In the genomic region with DNA sequence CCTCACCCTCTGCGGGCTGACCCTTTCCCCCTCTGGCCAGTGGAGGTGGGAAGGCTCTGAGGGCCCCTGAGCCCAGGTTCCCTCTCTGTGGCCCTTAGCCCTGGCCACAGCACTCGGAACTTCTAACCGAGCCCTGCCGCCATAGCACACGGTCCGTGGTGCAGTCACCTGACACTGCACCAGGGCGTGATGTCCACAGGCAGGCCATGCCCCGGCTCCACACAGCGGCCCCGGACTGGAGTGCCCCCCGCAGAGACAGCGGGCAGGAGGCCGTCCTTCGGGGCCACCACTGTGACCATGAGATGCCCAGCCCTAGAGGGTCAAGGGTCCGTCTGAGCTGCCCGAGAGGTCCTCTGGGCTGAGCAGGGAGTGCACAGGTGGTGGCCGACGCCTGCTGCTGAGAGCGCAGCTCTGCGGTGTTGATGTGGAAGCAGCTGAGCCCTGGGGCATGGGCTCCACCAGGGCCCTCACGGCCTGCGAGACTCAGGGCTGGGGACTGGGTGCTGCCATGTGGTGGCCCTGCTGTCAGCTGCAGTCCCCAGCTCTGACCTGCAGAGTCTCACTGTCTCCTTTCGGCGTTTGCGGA, we compare ENCODE assay signal across 31 cellular contexts. TPM values are rescaled to one million over a fixed set of nuclear protein-coding genes. Genes with fewer than 3 reads are reported as not detected.
DNase-seq lines count a peak whose midpoint lies in the region; ATAC-seq, FAIRE-seq and TF ChIP-seq lines count a peak whose summit lies in the region.
"Had no signal": no experiment of that assay in that cellular context is flagged by ENCODE, and none has a peak within 500 bp of the region (broad histone marks: within the 10 kb centered on the region; RNA-seq: fewer than 3 reads in every experiment).

No MANE protein-coding gene starts in this region.

- H3K4me3 Mint-ChIP-seq in WTC11, result no peak overlapping the region
- H3K4me3 Mint-ChIP-seq: activated naive CD4-positive, alpha-beta T cell treated with anti-CD3 and anti-CD28 coated beads, Interleukin-2, amount 10 ng/mL, durations not matched to agents 7 days and 5 days; activated T-helper 17 cell treated with anti-CD3 and anti-CD28 coated beads, Interleukin-2, amount 50 U/mL, for 72 hours; CD4-positive, alpha-beta T cell; nephron progenitor cell had no signal

- ATAC-seq in DND-41 (ENCODE audit: insufficient read depth, low read depth), result no peak
- no peak for ATAC-seq in WTC11
- ATAC-seq in HepG2, result peak; percentile 52
- ATAC-seq in upper lobe of right lung, result peak; percentile 11
- ATAC-seq: activated T-helper 17 cell treated with anti-CD3 and anti-CD28 coated beads, Interleukin-2, amount 50 U/mL, for 72 hours; gastrocnemius medialis had no signal

- TF ChIP-seq POLR2A in HepG2 (IDR thresholded peaks at IDR 0.05; ENCODE audit: insufficient read depth in 1 of 2, low read depth in 2 of 2, low read length in 2 of 2), result no peak

- peaks cover 18% of the 10 kb centered on the region for H3K27me3 Mint-ChIP-seq in WTC11 (ENCODE audit: low read depth)

- H3K4me2 ChIP-seq in DND-41 (ENCODE audit: insufficient read depth, low read length) (no peak overlapping the region), HepG2 (ENCODE audit: low read depth, low read length) (no peak overlapping the region)
- H3K4me2 ChIP-seq: hepatocyte, smooth muscle cell had no signal

- peaks cover 19% of the 10 kb centered on the region for H3K4me1 Mint-ChIP-seq in WTC11
- H3K4me1 Mint-ChIP-seq: activated T-helper 17 cell treated with anti-CD3 and anti-CD28 coated beads, Interleukin-2, amount 50 U/mL, for 72 hours had no signal

- peak overlapping the region; percentile 1; the same call in 1 of the 2 replicates for H3K27ac ChIP-seq in DND-41 (ENCODE audit: low read length)
- H3K27ac ChIP-seq in HepG2 (ENCODE audit: extremely low read length, insufficient read depth, low read length), result no peak overlapping the region
- H3K27ac ChIP-seq in upper lobe of right lung, result no peak overlapping the region
- H3K27ac ChIP-seq: brain microvascular endothelial cell, gastrocnemius medialis, hepatocyte, thyroid gland, WERI-Rb-1 had no signal

- H4K20me1 ChIP-seq in DND-41 (ENCODE audit: insufficient read depth, low read length) (peaks cover 56% of the 10 kb centered on the region), HepG2 (ENCODE audit: insufficient read depth, low read length) (peaks cover 6% of the 10 kb centered on the region; the same call in 1 of the 2 replicates)

- TF ChIP-seq EP300 in HepG2 (IDR thresholded peaks at IDR 0.05; ENCODE audit: low read depth in 2 of 2, low read length in 2 of 2) (no peak), HepG2 (CRISPR knock-in tag; IDR thresholded peaks at IDR 0.05; ENCODE audit: borderline replicate concordance) (no peak)

- intact Hi-C loops in HepG2 (cut with micrococcal nuclease; ENCODE audit: unreplicated experiment), result no loop called here
- intact Hi-C loops in upper lobe of right lung (cut with DNase I), result no loop called here

- in situ Hi-C loops in HepG2 (cut with HindIII; ENCODE audit: extremely low pct_ligation_motif_present, low pct_unique_long_range_greater_than_20kb), result no loop called here

- H3K27ac Mint-ChIP-seq in WTC11, result no peak overlapping the region
- H3K27ac Mint-ChIP-seq: activated naive CD4-positive, alpha-beta T cell treated with anti-CD3 and anti-CD28 coated beads, Interleukin-2, amount 10 ng/mL, durations not matched to agents 7 days and 5 days; activated T-helper 17 cell treated with anti-CD3 and anti-CD28 coated beads, Interleukin-2, amount 50 U/mL, for 72 hours; CD4-positive, alpha-beta T cell; nephron progenitor cell had no signal

- POLR2A ChIA-PET in WTC11 (lab: Charles Lee), result no interaction called here
- POLR2A ChIA-PET in HepG2 (lab: Yijun Ruan, JAX), result no interaction called here

- BruUV-seq in HepG2 (replicated peaks; lab: Mats Ljungman, UMichigan), result no TSS peak

- FAIRE-seq in HepG2 (lab: Jason Lieb, UNC), result no peak

- TF ChIP-seq RAD21 in HepG2 (CRISPR knock-in tag; IDR thresholded peaks at IDR 0.05), result no peak

- H3K4me3 ChIP-seq in DND-41 (ENCODE audit: low read depth in 1 of 2, low read length in 2 of 2), result no peak overlapping the region
- H3K4me3 ChIP-seq in HepG2 (replicated peaks in 1 of 3; ENCODE audit: insufficient read depth in 1 of 3, low read depth in 2 of 3, low read length in 3 of 3), result no peak overlapping the region
- no peak overlapping the region for H3K4me3 ChIP-seq in upper lobe of right lung
- H3K4me3 ChIP-seq: gastrocnemius medialis, HAP-1, hepatocyte, smooth muscle cell, thyroid gland had no signal

- H2AFZ ChIP-seq in DND-41 (ENCODE audit: low read depth, low read length), result no peak overlapping the region
- no peak overlapping the region for H2AFZ ChIP-seq in HepG2 (ENCODE audit: low read length)
- H2AFZ ChIP-seq: hepatocyte had no signal

- peaks cover 18% of the 10 kb centered on the region for H3K36me3 Mint-ChIP-seq in WTC11

- H3K79me2 ChIP-seq in DND-41 (ENCODE audit: insufficient read depth, low read length) (peaks cover 95% of the 10 kb centered on the region), HepG2 (ENCODE audit: insufficient read depth, low read length) (no peaks in the 10 kb centered on the region)
- H3K79me2 ChIP-seq: hepatocyte had no signal

- H3K27me3 ChIP-seq in DND-41 (ENCODE audit: insufficient read depth, low read length, poor library complexity) (no peaks in the 10 kb centered on the region), HepG2 (ENCODE audit: control insufficient read depth in 1 of 2, insufficient read depth in 2 of 2, low read length in 2 of 2) (peaks cover 59 to 96% of the 10 kb centered on the region in 2 experiments), upper lobe of right lung (peaks cover 71% of the 10 kb centered on the region)

- peaks cover 52% of the 10 kb centered on the region for H3K36me3 ChIP-seq in DND-41 (ENCODE audit: insufficient read depth, low read length)
- H3K36me3 ChIP-seq in HepG2 (replicated peaks in 1 of 2; ENCODE audit: control insufficient read depth in 1 of 2, insufficient read depth in 2 of 2, low read length in 2 of 2), result no peaks in the 10 kb centered on the region
- no peaks in the 10 kb centered on the region for H3K36me3 ChIP-seq in upper lobe of right lung
- H3K36me3 ChIP-seq: brain microvascular endothelial cell, gastrocnemius medialis, HAP-1, thyroid gland, WERI-Rb-1 had no signal

- CTCF ChIA-PET in WTC11 (lab: Charles Lee) (interaction anchor here (1.0 kb wide), 1 partner anchor 9 kb away, joined by 3 read pairs; no protein-coding TSS in a partner anchor), HepG2 (lab: Yijun Ruan, JAX; ENCODE audit: low intra/inter-chr PET ratio, low total read pairs) (no interaction called here)

- H3K9me3 Mint-ChIP-seq in WTC11, result peaks cover 22% of the 10 kb centered on the region
- H3K9me3 Mint-ChIP-seq: CD4-positive, alpha-beta T cell had no signal

- DNase-seq in DND-41 (no peak), WTC11 (ENCODE audit: low spot score) (peak; percentile 10), HepG2 (ENCODE audit: low spot score) (no peak), upper lobe of right lung (peak; percentile 56), NCI-H146 treated with DMSO at 0.1 percent for 48 hours (lab: John Stamatoyannopoulos, UW; ENCODE audit: unreplicated experiment) (no peak), SKM-1 (lab: John Stamatoyannopoulos, UW; ENCODE audit: unreplicated experiment) (no peak)
- DNase-seq in stimulated activated CD4-positive, alpha-beta T cell treated with anti-CD3 and anti-CD28 coated beads, Interleukin-1b, Interleukin-23, amount 100 ng/mL, for 48 hours, result no peak
- DNase-seq: activated CD4-positive, alpha-beta T cell treated with anti-CD3 and anti-CD28 coated beads for 48 hours; activated naive CD4-positive, alpha-beta T cell treated with anti-CD3 and anti-CD28 coated beads, Interleukin-2, amount 10 ng/mL, durations not matched to agents 7 days and 5 days; brain microvascular endothelial cell; CD4-positive, alpha-beta T cell; EL; gastrocnemius medialis; KG1; MM.1S; NCI-H1417; NCI-H2081; NCI-H2227 treated with DMSO at 0.1 percent for 48 hours; NCI-H526 treated with DMSO at 0.1 percent for 48 hours; nephron progenitor cell; SIG-M5; stimulated activated CD4-positive, alpha-beta T cell treated with anti-CD3 and anti-CD28 coated beads, Interleukin-2, amount 100 ng/mL, for 24 hours; stimulated activated CD8-positive, alpha-beta memory T cell treated with anti-CD3 and anti-CD28 coated beads, Interleukin-4, amount 100 ng/mL, for 48 hours; thyroid gland; WERI-Rb-1 had no signal

- peaks cover 6% of the 10 kb centered on the region for H3K9me3 ChIP-seq in DND-41 (ENCODE audit: insufficient read depth, low read length, severe bottlenecking)
- H3K9me3 ChIP-seq in HepG2 (ENCODE audit: low read length), result peaks cover 6% of the 10 kb centered on the region; the same call in 1 of the 2 replicates
- no peaks in the 10 kb centered on the region for H3K9me3 ChIP-seq in upper lobe of right lung
- H3K9me3 ChIP-seq: gastrocnemius medialis, thyroid gland had no signal

- peaks cover 3% of the 10 kb centered on the region; the same call in 1 of the 2 replicates for H3K4me1 ChIP-seq in DND-41 (ENCODE audit: insufficient read depth, low read length)
- H3K4me1 ChIP-seq in HepG2 (ENCODE audit: insufficient read depth, low read length), result no peaks in the 10 kb centered on the region
- H3K4me1 ChIP-seq in upper lobe of right lung, result no peaks in the 10 kb centered on the region
- H3K4me1 ChIP-seq: gastrocnemius medialis, HAP-1, thyroid gland had no signal

- 14% methylated on average over 15 of the region's 25 CpGs for WGBS in HepG2 (ENCODE audit: low lambda C conversion rate)

- H3K9ac ChIP-seq in DND-41 (ENCODE audit: low read depth, low read length) (no peak overlapping the region), HepG2 (ENCODE audit: insufficient read depth, low read depth, low read length) (no peak overlapping the region)

- no peak for TF ChIP-seq CTCF in DND-41 (IDR thresholded peaks at IDR 0.05; ENCODE audit: borderline replicate concordance, extremely low read depth, low read length, poor library complexity, severe bottlenecking)
- no peak for TF ChIP-seq CTCF in WTC11 (IDR thresholded peaks at IDR 0.05)
- no peak for TF ChIP-seq CTCF in HepG2 (CRISPR knock-in tag; IDR thresholded peaks at IDR 0.05)
- TF ChIP-seq CTCF in upper lobe of right lung (IDR thresholded peaks at IDR 0.05), result no peak

RNA-seq across cellular contexts. Expression of a gene that starts 11.2 kb away (rescaled TPM):
- 0.57 to 1.3 TPM (median 0.66 TPM) in 3 replicates for total RNA-seq in WTC11 (2021)
- total RNA-seq in HepG2 (2016; rRNA removed; fragmentation: Illumina TruSeq; extraction: Trizol), result not detected in 2 replicates
- total RNA-seq in HepG2 (2016; cell fraction: cytosol; rRNA removed; fragmentation: Illumina TruSeq; extraction: Trizol; ENCODE audit: low read depth), result not detected in 2 replicates
- total RNA-seq in HepG2 (2016; cell fraction: insoluble cytoplasmic fraction; rRNA removed; fragmentation: Illumina TruSeq; extraction: Trizol), result not detected in 2 replicates
- total RNA-seq in HepG2 (2016; cell fraction: membrane; rRNA removed; fragmentation: Illumina TruSeq; extraction: Trizol), result not detected in 2 replicates
- total RNA-seq in HepG2 (2016; cell fraction: nucleus; rRNA removed; fragmentation: Illumina TruSeq; extraction: Trizol), result not detected in 2 replicates
- not detected in 2 replicates for polyA plus RNA-seq in HepG2 (2011; rRNA removed)
- polyA plus RNA-seq in HepG2 (2011; cell fraction: cytosol; rRNA removed), result not detected in 2 replicates
- not detected in 2 replicates for polyA plus RNA-seq in HepG2 (2011; cell fraction: nucleus; rRNA removed)
- not detected in 2 replicates for polyA plus RNA-seq in HepG2 (2012)
- not detected in 2 replicates for polyA plus RNA-seq in HepG2 (2016; cell fraction: cytosol; fragmentation: Illumina TruSeq; extraction: Trizol; ENCODE audit: low read depth)
- polyA plus RNA-seq in HepG2 (2016; cell fraction: insoluble cytoplasmic fraction; fragmentation: Illumina TruSeq; extraction: Trizol; ENCODE audit: low read depth), result not detected in 2 replicates
- polyA plus RNA-seq in HepG2 (2016; cell fraction: membrane; fragmentation: Illumina TruSeq; extraction: Trizol; ENCODE audit: low read depth), result not detected in 2 replicates
- not detected in 2 replicates for polyA plus RNA-seq in HepG2 (2016; cell fraction: nucleus; fragmentation: Illumina TruSeq; extraction: Trizol; ENCODE audit: insufficient read depth, low read depth)
- polyA minus RNA-seq in HepG2 (2011; rRNA and poly(A)+ RNA removed; ENCODE audit: low replicate concordance), result not detected in 2 replicates
- not detected in 2 replicates for polyA minus RNA-seq in HepG2 (2011; cell fraction: cytosol; rRNA and poly(A)+ RNA removed)
- polyA minus RNA-seq in HepG2 (2011; cell fraction: nucleus; rRNA and poly(A)+ RNA removed), result not detected in 2 replicates
- total RNA-seq in upper lobe of right lung, result not detected
- total RNA-seq: activated T-helper 17 cell treated with anti-CD3 and anti-CD28 coated beads, Interleukin-2, amount 50 U/mL, for 72 hours; CD4-positive, alpha-beta T cell; fibroblast of lung; gastrocnemius medialis; hepatocyte; osteocyte; smooth muscle cell; thyroid gland had no signal
- polyA plus RNA-seq: fibroblast of lung, hepatocyte, smooth muscle cell had no signal

Comparison
In these comparisons a context has a peak if more than half of its experiments do, and no peak if none do; other contexts are left out.
1. ATAC-seq: peak in HepG2 (single experiment) and upper lobe of right lung (single experiment); none in DND-41 (single experiment) and WTC11 (single experiment).
2. DNase-seq: peak in WTC11 (single experiment) and upper lobe of right lung (single experiment); none in DND-41 (single experiment), HepG2 (single experiment), NCI-H146 treated with DMSO at 0.1 percent for 48 hours (single experiment), stimulated activated CD4-positive, alpha-beta T cell treated with anti-CD3 and anti-CD28 coated beads, Interleukin-1b, Interleukin-23, amount 100 ng/mL, for 48 hours (single experiment) and SKM-1 (single experiment).